ENCODE assay signal across 1 cellular context in genomic region chr5:80959768-80960442, GRCh38.
TF ChIP-seq lines count a peak whose summit lies in the region.

Gene RASGRF2, plus strand, starts transcription at chr5:80960363. Its CDS starts 376 bp downstream, at chr5:80960739.

TF ChIP-seq in HEK293, 187 proteins besides CTCF, POLR2A, EP300 and RAD21 (continued from another document and continues in another):
- TF ChIP-seq ZNF146 (tag by site-specific recombination; IDR thresholded peaks at IDR 0.05) (no peak), KLF17 (tag by site-specific recombination; IDR thresholded peaks at IDR 0.05) (no peak), ZNF600 (tag by site-specific recombination; IDR thresholded peaks at IDR 0.05) (peak; percentile 64; the same call in 1 of the 2 replicates), ZNF626 (tag by site-specific recombination; IDR thresholded peaks at IDR 0.05) (no peak), ZBTB8A (tag by site-specific recombination; IDR thresholded peaks at IDR 0.05) (peak; percentile 85), PATZ1 (tag by site-specific recombination; IDR thresholded peaks at IDR 0.05) (peak; percentile 58; the same call in 1 of the 2 replicates), SCRT1 (tag by site-specific recombination; IDR thresholded peaks at IDR 0.05; ENCODE audit: borderline replicate concordance) (0 out of 2 replicates have a peak, but pooled peaks have one; percentile 18), BCL11A (tag by site-specific recombination; IDR thresholded peaks at IDR 0.05; ENCODE audit: low read depth) (no peak), ZIC2 (tag by site-specific recombination; IDR thresholded peaks at IDR 0.05) (no peak), ZNF433 (tag by site-specific recombination; IDR thresholded peaks at IDR 0.05; ENCODE audit: low read depth) (no peak), TRIM28 (IDR thresholded peaks at IDR 0.05; ENCODE audit: borderline replicate concordance, low read length) (peak; percentile 28; the same call in 1 of the 2 replicates), ZNF18 (tag by site-specific recombination; IDR thresholded peaks at IDR 0.05) (peak; percentile 69; the same call in 1 of the 2 replicates), KLF8 (tag by site-specific recombination; IDR thresholded peaks at IDR 0.05) (peak; percentile 34; the same call in 1 of the 2 replicates), ZNF112 (tag by site-specific recombination; IDR thresholded peaks at IDR 0.05) (no peak), ZNF585B (tag by site-specific recombination; IDR thresholded peaks at IDR 0.05) (no peak; the same call in 1 of the 2 replicates), ZNF558 (tag by site-specific recombination; IDR thresholded peaks at IDR 0.05) (no peak), ZNF341 (tag by site-specific recombination; IDR thresholded peaks at IDR 0.05; ENCODE audit: low read depth) (no peak), ZNF138 (tag by site-specific recombination; IDR thresholded peaks at IDR 0.05; ENCODE audit: borderline replicate concordance) (no peak), ZFP3 (tag by site-specific recombination; IDR thresholded peaks at IDR 0.05; ENCODE audit: low read depth) (no peak), ZNF184 (tag by site-specific recombination; IDR thresholded peaks at IDR 0.05) (no peak), ZNF707 (tag by site-specific recombination; IDR thresholded peaks at IDR 0.05) (no peak), ZXDB (tag by site-specific recombination; IDR thresholded peaks at IDR 0.05) (no peak), ZNF529 (tag by site-specific recombination; IDR thresholded peaks at IDR 0.05; ENCODE audit: insufficient replicate concordance) (no peak), BCL6B (tag by site-specific recombination; IDR thresholded peaks at IDR 0.05) (no peak), ZNF114 (tag by site-specific recombination; IDR thresholded peaks at IDR 0.05) (no peak), ZNF513 (tag by site-specific recombination; IDR thresholded peaks at IDR 0.05) (no peak), MYNN (tag by site-specific recombination; IDR thresholded peaks at IDR 0.05; ENCODE audit: borderline replicate concordance) (no peak; the same call in 1 of the 2 replicates), ZNF391 (tag by site-specific recombination; IDR thresholded peaks at IDR 0.05; ENCODE audit: borderline replicate concordance, low read depth) (peak; percentile 72; the same call in 1 of the 2 replicates), ZNF555 (tag by site-specific recombination; conservative IDR thresholded peaks at IDR 0.05) (no peak), ZNF132 (tag by site-specific recombination; IDR thresholded peaks at IDR 0.05; ENCODE audit: borderline replicate concordance) (no peak), ZNF639 (tag by site-specific recombination; IDR thresholded peaks at IDR 0.05) (no peak), ZNF175 (tag by site-specific recombination; IDR thresholded peaks at IDR 0.05) (no peak), ZNF223 (tag by site-specific recombination; IDR thresholded peaks at IDR 0.05) (no peak), ZNF324 (tag by site-specific recombination; IDR thresholded peaks at IDR 0.05) (no peak), HOXD13 (CRISPR knock-in tag; IDR thresholded peaks at IDR 0.05; ENCODE audit: borderline replicate concordance) (peak; percentile 35; the same call in 1 of the 2 replicates), ZNF292 (tag by site-specific recombination; IDR thresholded peaks at IDR 0.05; ENCODE audit: borderline replicate concordance, low read depth) (no peak), ZNF221 (tag by site-specific recombination; IDR thresholded peaks at IDR 0.05; ENCODE audit: borderline replicate concordance) (no peak), ZNF311 (tag by site-specific recombination; IDR thresholded peaks at IDR 0.05; ENCODE audit: borderline replicate concordance) (no peak), ELK4 (IDR thresholded peaks at IDR 0.05; ENCODE audit: borderline replicate concordance, low read depth, low read length) (no peak), ZNF791 (tag by site-specific recombination; IDR thresholded peaks at IDR 0.05) (no peak), TCF7L2 (IDR thresholded peaks at IDR 0.05; ENCODE audit: borderline replicate concordance, low read depth, low read length) (no peak), ZNF830 (tag by site-specific recombination; IDR thresholded peaks at IDR 0.05; ENCODE audit: low read depth) (no peak), ZNF350 (tag by site-specific recombination; IDR thresholded peaks at IDR 0.05) (no peak), ZNF623 (tag by site-specific recombination; IDR thresholded peaks at IDR 0.05) (no peak), ZNF416 (tag by site-specific recombination; IDR thresholded peaks at IDR 0.05) (no peak), ZNF704 (tag by site-specific recombination; IDR thresholded peaks at IDR 0.05) (0 out of 2 replicates have a peak, but pooled peaks have one; percentile 26), ZNF248 (tag by site-specific recombination; IDR thresholded peaks at IDR 0.05) (no peak), ZEB2 (tag by site-specific recombination; IDR thresholded peaks at IDR 0.05) (0 out of 2 replicates have a peak, but pooled peaks have one; percentile 28), KLF16 (tag by site-specific recombination; IDR thresholded peaks at IDR 0.05) (no peak), ZNF362 (tag by site-specific recombination; IDR thresholded peaks at IDR 0.05) (no peak), ZNF214 (tag by site-specific recombination; IDR thresholded peaks at IDR 0.05; ENCODE audit: borderline replicate concordance) (no peak), ZNF701 (tag by site-specific recombination; IDR thresholded peaks at IDR 0.05) (no peak), MZF1 (tag by site-specific recombination; IDR thresholded peaks at IDR 0.05; ENCODE audit: borderline replicate concordance) (no peak), ZBTB26 (tag by site-specific recombination; optimal IDR thresholded peaks at IDR 0.05) (peak; percentile 66), ZSCAN5A (tag by site-specific recombination; IDR thresholded peaks at IDR 0.05) (peak; percentile 63; the same call in 1 of the 2 replicates), ZNF530 (tag by site-specific recombination; IDR thresholded peaks at IDR 0.05; ENCODE audit: low read depth) (no peak)
